ENCODE assay signal across 28 cellular contexts in the genomic region with DNA sequence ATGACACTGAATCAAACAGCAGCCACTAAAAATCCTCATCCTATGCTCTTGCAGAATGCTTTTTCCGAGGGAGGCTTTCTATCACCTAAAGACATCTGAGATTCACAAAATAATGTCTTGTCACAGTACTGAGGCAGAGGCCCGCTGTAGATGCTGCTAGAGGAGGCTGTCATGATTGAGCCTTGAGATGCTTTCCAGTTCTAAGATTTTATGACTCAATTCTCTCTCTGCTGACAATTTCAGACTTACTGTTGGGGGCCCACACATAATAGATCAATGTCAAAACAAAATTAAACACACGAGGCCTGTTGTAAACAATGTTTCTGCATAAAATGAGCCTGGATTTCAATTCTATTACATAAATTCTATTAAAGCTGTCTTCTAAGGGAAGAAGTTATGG.
"Had no signal": no experiment of that assay in that cellular context is flagged by ENCODE, and none has a peak within 500 bp of the region (broad histone marks: within the 10 kb centered on the region; RNA-seq: fewer than 3 reads in every experiment).

No MANE protein-coding gene starts in this region.

- H3K27ac Mint-ChIP-seq: immature natural killer cell; memory B cell; mesothelial cell of epicardium; naive B cell; natural killer cell treated with Interleukin-12 subunit alpha and Interleukin-12 subunit beta and Interleukin-15 and Interleukin-18, amount 100 ng/mL, for 72 hours; neural progenitor cell; stimulated activated memory B cell treated with anti-CD40 and anti-IgM and Interleukin-4, amounts not matched to agents 10 μg/mL and 1 μg/mL and 100 μg/mL, for 72 hours; type B pancreatic cell had no signal

- ATAC-seq: left colon; left ventricle myocardium superior; mucosa of descending colon; natural killer cell treated with Interleukin-12 subunit alpha and Interleukin-12 subunit beta and Interleukin-15 and Interleukin-18, amount 100 ng/mL, for 72 hours; right cardiac atrium; stimulated activated memory B cell treated with anti-CD40 and anti-IgM and Interleukin-4, amounts not matched to agents 10 μg/mL and 1 μg/mL and 100 μg/mL, for 72 hours; stimulated activated naive CD8-positive, alpha-beta T cell treated with anti-CD3 and anti-CD28 coated beads, Interleukin-15, Interleukin-2, amounts not matched to agents 100 U/mL and 50 U/mL, for 24 hours had no signal

- H3K4me1 Mint-ChIP-seq: immature natural killer cell; memory B cell; naive B cell; stimulated activated memory B cell treated with anti-CD40 and anti-IgM and Interleukin-4, amounts not matched to agents 10 μg/mL and 1 μg/mL and 100 μg/mL, for 72 hours had no signal

- H3K4me3 ChIP-seq: colonic mucosa, esophagus squamous epithelium, lung, mucosa of descending colon, neural progenitor cell, prostate gland, sigmoid colon, spleen, testis, tibial artery had no signal

- H3K9me3 Mint-ChIP-seq: memory B cell; mesothelial cell of epicardium; natural killer cell treated with Interleukin-12 subunit alpha and Interleukin-12 subunit beta and Interleukin-15 and Interleukin-18, amount 100 ng/mL, for 72 hours; stimulated activated memory B cell treated with anti-CD40 and anti-IgM and Interleukin-4, amounts not matched to agents 10 μg/mL and 1 μg/mL and 100 μg/mL, for 72 hours; type B pancreatic cell had no signal

- H3K36me3 Mint-ChIP-seq: immature natural killer cell; memory B cell; mesothelial cell of epicardium; naive B cell; natural killer cell treated with Interleukin-12 subunit alpha and Interleukin-12 subunit beta and Interleukin-15 and Interleukin-18, amount 100 ng/mL, for 72 hours; neural progenitor cell; stimulated activated memory B cell treated with anti-CD40 and anti-IgM and Interleukin-4, amounts not matched to agents 10 μg/mL and 1 μg/mL and 100 μg/mL, for 72 hours; type B pancreatic cell had no signal

- H3K4me3 Mint-ChIP-seq: immature natural killer cell; memory B cell; mesothelial cell of epicardium; naive B cell; natural killer cell treated with Interleukin-12 subunit alpha and Interleukin-12 subunit beta and Interleukin-15 and Interleukin-18, amount 100 ng/mL, for 72 hours; neural progenitor cell; stimulated activated memory B cell treated with anti-CD40 and anti-IgM and Interleukin-4, amounts not matched to agents 10 μg/mL and 1 μg/mL and 100 μg/mL, for 72 hours; type B pancreatic cell had no signal

- DNase-seq: colonic mucosa; dermis blood vessel endothelial cell; effector memory CD4-positive, alpha-beta T cell; esophagus squamous epithelium; hypothalamus; immature natural killer cell; islet precursor cell; kidney glomerular epithelial cell; left colon; left ventricle myocardium superior; mucosa of descending colon; naive B cell; right cardiac atrium; sigmoid colon; spleen; stimulated activated CD4-positive, alpha-beta T cell treated with anti-CD3 and anti-CD28 coated beads, Interleukin-4, amount 100 ng/mL, for 4 hours; stimulated activated naive CD8-positive, alpha-beta T cell treated with anti-CD3 and anti-CD28 coated beads, Interleukin-15, Interleukin-2, amounts not matched to agents 100 U/mL and 50 U/mL, for 24 hours; substantia nigra; testis; tibial artery had no signal
